In the genomic region with DNA sequence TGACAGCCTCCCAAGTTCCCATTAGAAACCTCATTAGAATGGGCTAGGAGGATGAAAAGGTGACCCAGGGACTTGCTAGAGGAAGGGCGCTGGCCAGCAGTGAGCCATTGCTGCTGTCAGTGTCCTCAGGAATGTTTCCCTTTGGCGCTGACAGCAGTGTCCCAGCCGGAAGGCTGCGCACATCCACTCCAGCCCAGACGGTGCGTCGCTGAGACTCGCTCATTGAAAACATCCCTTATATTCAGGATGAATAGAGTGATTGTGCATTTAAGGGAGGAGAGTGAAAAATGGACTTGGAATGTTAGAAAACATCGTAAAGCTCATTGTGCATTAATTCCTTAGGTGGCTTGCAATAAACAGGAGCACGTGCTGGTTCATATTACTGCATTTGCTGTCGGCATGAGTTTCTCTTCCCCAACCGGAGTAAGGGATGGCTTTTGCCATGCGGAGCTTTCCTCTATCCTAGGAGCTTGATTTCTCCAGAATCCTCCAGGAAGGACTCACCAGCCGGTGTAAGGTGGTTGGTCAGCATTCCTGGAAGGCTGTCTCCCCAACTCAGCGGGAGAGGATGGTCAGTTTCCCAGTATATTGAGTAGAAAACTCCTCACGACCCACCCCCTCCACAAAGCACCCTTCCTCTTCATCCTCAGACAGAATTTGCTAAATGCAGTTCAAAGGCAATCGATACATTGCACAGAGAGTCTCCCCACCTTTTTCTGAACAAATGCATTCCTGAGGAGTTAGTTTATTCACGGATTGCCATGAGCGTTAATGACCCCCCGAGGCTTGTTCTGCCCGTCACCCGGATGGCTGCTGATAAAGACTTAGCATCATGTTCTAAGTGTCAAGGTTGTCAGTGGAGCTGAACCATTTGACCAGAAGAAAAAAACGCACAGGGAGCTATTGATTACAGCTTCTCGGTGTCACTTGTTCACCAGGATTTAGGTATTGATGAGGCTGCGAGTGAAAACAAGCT, we compare ENCODE assay signal across 30 cellular contexts.
DNase-seq lines count a peak whose midpoint lies in the region; ATAC-seq and TF ChIP-seq lines count a peak whose summit lies in the region.
"Had no signal": no experiment of that assay in that cellular context is flagged by ENCODE, and none has a peak within 500 bp of the region (broad histone marks: within the 10 kb centered on the region; RNA-seq: fewer than 3 reads in every experiment).

No MANE protein-coding gene starts in this region.

- WGBS in spleen, 5 donors, result 93 to 95% (median 93%) methylated on average over 25 of the region's 25 CpGs

- H3K27ac Mint-ChIP-seq in activated naive CD4-positive, alpha-beta T cell treated with anti-CD3 and anti-CD28 coated beads, Interleukin-2, amount 10 ng/mL, durations not matched to agents 7 days and 5 days, result no peak overlapping the region
- H3K27ac Mint-ChIP-seq: activated CD4-positive, alpha-beta memory T cell treated with anti-CD3 and anti-CD28 coated beads, Interleukin-2, amount 10 ng/mL, durations not matched to agents 7 days and 5 days; CD4-positive, alpha-beta T cell; mesothelial cell of epicardium; naive thymus-derived CD4-positive, alpha-beta T cell had no signal

- H3K4me3 ChIP-seq in left lung (no peak overlapping the region), spleen (no peak overlapping the region)
- H3K4me3 ChIP-seq: breast epithelium, pancreas, PC-9, sigmoid colon, tibial nerve had no signal

- peak; percentile 6 for DNase-seq in activated naive CD4-positive, alpha-beta T cell treated with anti-CD3 and anti-CD28 coated beads, Interleukin-2, amount 10 ng/mL, durations not matched to agents 7 days and 5 days
- DNase-seq in activated naive CD4-positive, alpha-beta T cell treated with anti-CD3 and anti-CD28 coated beads, Interleukin-2, amount 50 U/mL, for 16 hours, result no peak
- DNase-seq in activated CD8-positive, alpha-beta memory T cell treated with anti-CD3 and anti-CD28 coated beads, Interleukin-2, amount 50 U/mL, for 48 hours, result peak; percentile 13
- DNase-seq in left lung (peak; percentile 18 to 49), spleen (peak; percentile 51), NCI-H2029 (lab: John Stamatoyannopoulos, UW) (no peak)
- DNase-seq: activated naive CD4-positive, alpha-beta T cell; activated T-cell treated with anti-CD3 and anti-CD28 coated beads, Interleukin-2, amount 50 U/mL, for 1 hour; amygdala; CD4-positive, alpha-beta T cell; cortex of kidney; DMS153; GDM1; kidney glomerular epithelial cell; MV-4-11; naive thymus-derived CD4-positive, alpha-beta T cell; NCI-H1694 treated with DMSO at 0.1 percent for 48 hours; PC-9; sigmoid colon; stimulated activated CD4-positive, alpha-beta T cell treated with anti-CD3 and anti-CD28 coated beads, Interleukin-15, amount 100 ng/mL, for 24 hours; T-helper 1 cell had no signal

- H3K9me3 ChIP-seq in left lung (no peaks in the 10 kb centered on the region), spleen (no peaks in the 10 kb centered on the region)
- H3K9me3 ChIP-seq: breast epithelium, pancreas, sigmoid colon had no signal

- TF ChIP-seq CTCF in left lung (IDR thresholded peaks at IDR 0.05) (no peak), spleen (IDR thresholded peaks at IDR 0.05 in 8 of 11, conservative IDR thresholded peaks at IDR 0.05 in 3 of 11) (no peak)

- no peaks in the 10 kb centered on the region for H3K27me3 ChIP-seq in left lung
- no peaks in the 10 kb centered on the region for H3K27me3 ChIP-seq in spleen (replicated peaks in 1 of 7)
- H3K27me3 ChIP-seq: breast epithelium, pancreas, sigmoid colon, tibial nerve had no signal

- no peaks in the 10 kb centered on the region for H3K27me3 Mint-ChIP-seq in activated naive CD4-positive, alpha-beta T cell treated with anti-CD3 and anti-CD28 coated beads, Interleukin-2, amount 10 ng/mL, durations not matched to agents 7 days and 5 days
- H3K27me3 Mint-ChIP-seq: activated CD4-positive, alpha-beta memory T cell treated with anti-CD3 and anti-CD28 coated beads, Interleukin-2, amount 10 ng/mL, durations not matched to agents 7 days and 5 days; CD4-positive, alpha-beta T cell; naive thymus-derived CD4-positive, alpha-beta T cell; stimulated activated naive CD8-positive, alpha-beta T cell treated with anti-CD3 and anti-CD28 coated beads, Interleukin-15, amount 100 ng/mL, for 72 hours had no signal

- H3K27ac ChIP-seq in left lung, result no peak overlapping the region
- no peak overlapping the region for H3K27ac ChIP-seq in spleen
- H3K27ac ChIP-seq: breast epithelium, pancreas, PC-9, sigmoid colon, tibial nerve had no signal

- H3K36me3 Mint-ChIP-seq in activated naive CD4-positive, alpha-beta T cell treated with anti-CD3 and anti-CD28 coated beads, Interleukin-2, amount 10 ng/mL, durations not matched to agents 7 days and 5 days, result peaks cover 8% of the 10 kb centered on the region

- H3K4me1 ChIP-seq in left lung, result no peaks in the 10 kb centered on the region
- H3K4me1 ChIP-seq in spleen, result peaks cover 0 to 5% (median 0%) of the 10 kb centered on the region in 6 donors
- H3K4me1 ChIP-seq: breast epithelium, pancreas had no signal

- peaks cover 10% of the 10 kb centered on the region for H3K4me1 Mint-ChIP-seq in activated naive CD4-positive, alpha-beta T cell treated with anti-CD3 and anti-CD28 coated beads, Interleukin-2, amount 10 ng/mL, durations not matched to agents 7 days and 5 days
- H3K4me1 Mint-ChIP-seq: mesothelial cell of epicardium had no signal

- peaks cover 11% of the 10 kb centered on the region for H3K9me3 Mint-ChIP-seq in activated naive CD4-positive, alpha-beta T cell treated with anti-CD3 and anti-CD28 coated beads, Interleukin-2, amount 10 ng/mL, durations not matched to agents 7 days and 5 days
- H3K9me3 Mint-ChIP-seq: CD4-positive, alpha-beta T cell; mesothelial cell of epicardium had no signal

- TF ChIP-seq POLR2A in spleen (IDR thresholded peaks at IDR 0.05), result no peak

- H3K36me3 ChIP-seq in left lung (peaks cover 0 to 12% of the 10 kb centered on the region in 2 donors), spleen (peaks cover 0 to 71% (median 31%) of the 10 kb centered on the region in 6 donors)
- H3K36me3 ChIP-seq: breast epithelium, pancreas had no signal

- H3K4me3 Mint-ChIP-seq in activated naive CD4-positive, alpha-beta T cell treated with anti-CD3 and anti-CD28 coated beads, Interleukin-2, amount 10 ng/mL, durations not matched to agents 7 days and 5 days, result no peak overlapping the region
- H3K4me3 Mint-ChIP-seq: activated CD4-positive, alpha-beta memory T cell treated with anti-CD3 and anti-CD28 coated beads, Interleukin-2, amount 10 ng/mL, durations not matched to agents 7 days and 5 days; CD4-positive, alpha-beta T cell; mesothelial cell of epicardium; naive thymus-derived CD4-positive, alpha-beta T cell; stimulated activated naive CD8-positive, alpha-beta T cell treated with anti-CD3 and anti-CD28 coated beads, Interleukin-15, amount 100 ng/mL, for 72 hours had no signal

- ATAC-seq in left lung (no peak), GM18873 (IDR thresholded peaks at IDR 0.05; ENCODE audit: low FRiP score, unreplicated experiment) (no peak), HG02981 (IDR thresholded peaks at IDR 0.05; ENCODE audit: unreplicated experiment) (no peak)
- ATAC-seq: activated CD4-positive, CD25-positive, alpha-beta regulatory T cell treated with anti-CD3 and anti-CD28 coated beads, Interleukin-2, amount 50 U/mL, for 24 hours; naive thymus-derived CD4-positive, alpha-beta T cell; pancreas; stimulated activated naive CD8-positive, alpha-beta T cell treated with anti-CD3 and anti-CD28 coated beads, Interleukin-15, amount 100 ng/mL, for 72 hours had no signal

- intact Hi-C loops in left lung (cut with DNase I), result no loop called here
- intact Hi-C loops in spleen (cut with DNase I; ENCODE audit: low total_unique reads), result no loop called here

- CTCF ChIA-PET in activated naive CD4-positive, alpha-beta T cell treated with anti-CD3 and anti-CD28 coated beads, Interleukin-2, amount 10 ng/mL, durations not matched to agents 7 days and 5 days (lab: Charles Lee), result no interaction called here

Comparison
In these comparisons a context has a peak if more than half of its experiments do, and no peak if none do; other contexts are left out.
1. DNase-seq: peak in activated naive CD4-positive, alpha-beta T cell treated with anti-CD3 and anti-CD28 coated beads, Interleukin-2, amount 10 ng/mL, durations not matched to agents 7 days and 5 days (single experiment), activated CD8-positive, alpha-beta memory T cell treated with anti-CD3 and anti-CD28 coated beads, Interleukin-2, amount 50 U/mL, for 48 hours (single experiment), left lung (2 of 2) and spleen (single experiment); none in activated naive CD4-positive, alpha-beta T cell treated with anti-CD3 and anti-CD28 coated beads, Interleukin-2, amount 50 U/mL, for 16 hours (single experiment) and NCI-H2029 (single experiment).